Comparison of ENCODE assay signal across 7 cellular contexts in the genomic region with DNA sequence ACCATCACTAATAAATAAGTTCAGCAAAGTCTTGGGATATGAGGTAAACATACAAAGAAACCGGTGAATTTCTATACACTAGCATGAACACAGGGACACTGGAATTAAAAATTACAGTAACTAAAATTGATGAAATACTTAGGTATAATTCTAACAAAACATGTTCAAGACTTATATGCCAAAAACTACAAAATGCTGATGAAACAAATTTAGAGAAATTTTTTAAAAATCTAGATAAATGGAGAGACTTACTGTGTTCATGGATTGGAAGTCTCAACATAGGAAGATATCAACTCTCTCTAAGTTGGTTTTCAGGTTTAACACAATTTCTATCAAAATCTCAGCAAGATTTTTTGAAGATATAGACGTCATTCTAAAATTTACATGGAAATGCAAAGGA.
"Had no signal": no experiment of that assay in that cellular context is flagged by ENCODE, and none has a peak within 500 bp of the region (broad histone marks: within the 10 kb centered on the region; RNA-seq: fewer than 3 reads in every experiment).

No MANE protein-coding gene starts in this region.

- FAIRE-seq: H1, H54, HTR-8/SVneo had no signal

- H2AFZ ChIP-seq: GM23338 had no signal

- H3K4me3 ChIP-seq: GM23338 had no signal

- ATAC-seq: GM23338 had no signal

- DNase-seq: H9, HCEC 1CT, KBM-7 had no signal

- H3K4me2 ChIP-seq: GM23338 had no signal
